ENCODE assay signal across 1 cellular context in genomic region chr16:68237243-68238028, GRCh38.
TF ChIP-seq lines count a peak whose summit lies in the region.

No MANE protein-coding gene starts in this region.

TF ChIP-seq in H1, 55 proteins besides CTCF, POLR2A, EP300 and RAD21:
- TF ChIP-seq E2F6 (IDR thresholded peaks at IDR 0.05) = peak; percentile 77
- TF ChIP-seq RNF2 (IDR thresholded peaks at IDR 0.05; ENCODE audit: borderline replicate concordance, low read depth, low read length, missing control alignments, poor library complexity, severe bottlenecking) = no peak
- TF ChIP-seq CTBP2 (IDR thresholded peaks at IDR 0.05; ENCODE audit: borderline replicate concordance, insufficient read depth, insufficient read length, low read length) = peak; percentile 32
- TF ChIP-seq EGR1 (IDR thresholded peaks at IDR 0.05; ENCODE audit: borderline replicate concordance, low read depth, low read length) = peak; percentile 6; the same call in 1 of the 2 replicates
- TF ChIP-seq SIN3A (conservative IDR thresholded peaks at IDR 0.05 in 1 of 2, IDR thresholded peaks at IDR 0.05 in 1 of 2; ENCODE audit: low read depth in 1 of 2, low read length in 2 of 2) = 0 out of 4 replicates have a peak, but pooled peaks of 1 of the 2 experiments have one; percentile 47
- no peak for TF ChIP-seq RXRA (IDR thresholded peaks at IDR 0.05; ENCODE audit: insufficient read depth, low read depth, low read length)
- 0 out of 2 replicates have a peak, but pooled peaks have one; percentile 22 for TF ChIP-seq TCF12 (IDR thresholded peaks at IDR 0.05; ENCODE audit: low read depth, low read length)
- TF ChIP-seq HDAC2 (IDR thresholded peaks at IDR 0.05; ENCODE audit: borderline replicate concordance in 1 of 2, low read depth in 2 of 2, low read length in 2 of 2) = peak in 1 of 2 experiments; percentile 76; a peak in 1 of 4 replicates
- no peak for TF ChIP-seq SIX5 (IDR thresholded peaks at IDR 0.05; ENCODE audit: low read depth, low read length)
- peak; percentile 45 for TF ChIP-seq PHF8 (conservative IDR thresholded peaks at IDR 0.05; ENCODE audit: low read depth, low read length)
- TF ChIP-seq, protein P1, sequence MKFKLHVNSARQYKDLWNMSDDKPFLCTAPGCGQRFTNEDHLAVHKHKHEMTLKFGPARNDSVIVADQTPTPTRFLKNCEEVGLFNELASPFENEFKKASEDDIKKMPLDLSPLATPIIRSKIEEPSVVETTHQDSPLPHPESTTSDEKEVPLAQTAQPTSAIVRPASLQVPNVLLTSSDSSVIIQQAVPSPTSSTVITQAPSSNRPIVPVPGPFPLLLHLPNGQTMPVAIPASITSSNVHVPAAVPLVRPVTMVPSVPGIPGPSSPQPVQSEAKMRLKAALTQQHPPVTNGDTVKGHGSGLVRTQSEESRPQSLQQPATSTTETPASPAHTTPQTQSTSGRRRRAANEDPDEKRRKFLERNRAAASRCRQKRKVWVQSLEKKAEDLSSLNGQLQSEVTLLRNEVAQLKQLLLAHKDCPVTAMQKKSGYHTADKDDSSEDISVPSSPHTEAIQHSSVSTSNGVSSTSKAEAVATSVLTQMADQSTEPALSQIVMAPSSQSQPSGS (IDR thresholded peaks at IDR 0.05; ENCODE audit: low read length) = no peak
- TF ChIP-seq NRF1 (IDR thresholded peaks at IDR 0.05; ENCODE audit: low read depth, low read length) = peak; percentile 44; the same call in 1 of the 2 replicates
- TF ChIP-seq KDM5A (IDR thresholded peaks at IDR 0.05; ENCODE audit: low read length) = no peak
- TF ChIP-seq TEAD4 (IDR thresholded peaks at IDR 0.05; ENCODE audit: low read depth, low read length) = peak; percentile 100
- TF ChIP-seq MAX (IDR thresholded peaks at IDR 0.05) = 0 out of 2 replicates have a peak, but pooled peaks have one; percentile 36
- no peak for TF ChIP-seq ASH2L (IDR thresholded peaks at IDR 0.05; ENCODE audit: low read length)
- 0 out of 2 replicates have a peak, but pooled peaks have one; percentile 56 for TF ChIP-seq RBBP5 (IDR thresholded peaks at IDR 0.05; ENCODE audit: borderline replicate concordance, low read depth, low read length)
- TF ChIP-seq TAF1 (IDR thresholded peaks at IDR 0.05; ENCODE audit: low read depth, low read length) = peak; percentile 95
- peak; percentile 89 for TF ChIP-seq SP1 (IDR thresholded peaks at IDR 0.05; ENCODE audit: low read depth, low read length)
- TF ChIP-seq MAFK (IDR thresholded peaks at IDR 0.05; ENCODE audit: low read depth, low read length) = no peak
- TF ChIP-seq TBP (IDR thresholded peaks at IDR 0.05; ENCODE audit: low read depth, low read length) = peak; percentile 91
- peak; percentile 40; the same call in 1 of the 2 replicates for TF ChIP-seq CREB1 (IDR thresholded peaks at IDR 0.05)
- no peak for TF ChIP-seq ZNF274 (IDR thresholded peaks at IDR 0.05; ENCODE audit: borderline replicate concordance, extremely low read depth, low read length)
- peak; percentile 62 for TF ChIP-seq TAF7 (optimal IDR thresholded peaks at IDR 0.05; ENCODE audit: borderline replicate concordance, low read depth, low read length)
- TF ChIP-seq POLR2AphosphoS5 (IDR thresholded peaks at IDR 0.05; ENCODE audit: low read depth, low read length) = peak; percentile 94
